Comparison of ENCODE assay signal across 8 cellular contexts in genomic region chr7:5419523-5420107, GRCh38. TPM values are rescaled to one million over a fixed set of nuclear protein-coding genes. Genes with fewer than 3 reads are reported as not detected.
DNase-seq lines count a peak whose midpoint lies in the region; ATAC-seq, FAIRE-seq and TF ChIP-seq lines count a peak whose summit lies in the region.

No MANE protein-coding gene starts in this region.

- intact Hi-C loops in Caco-2 (cut with micrococcal nuclease; ENCODE audit: unreplicated experiment) (no loop called here), ovary (cut with DNase I) (no loop called here)

- no peaks in the 10 kb centered on the region for H3K9me3 Mint-ChIP-seq in Caco-2 (ENCODE audit: unreplicated experiment)

- peaks cover 2% of the 10 kb centered on the region; the same call in 1 of the 2 replicates for H3K36me3 ChIP-seq in Caco-2 (ENCODE audit: control insufficient read depth, insufficient read depth, low read length)
- H3K36me3 ChIP-seq in SJSA1, result peaks cover 22% of the 10 kb centered on the region
- H3K36me3 ChIP-seq in ovary, result no peaks in the 10 kb centered on the region

- 1% methylated on average over 39 to 44 of the region's 44 CpGs for WGBS in ovary, 3 donors

- TF ChIP-seq CTCF in Caco-2 (IDR thresholded peaks at IDR 0.05; ENCODE audit: insufficient read depth in 1 of 2, low read depth in 1 of 2, low read length in 1 of 2, severe bottlenecking in 1 of 2, unreplicated experiment in 1 of 2) (no peak), foreskin fibroblast (IDR thresholded peaks at IDR 0.05; ENCODE audit: low read depth, low read length) (no peak), ovary (IDR thresholded peaks at IDR 0.05) (no peak)

- H3K4me3 Mint-ChIP-seq in Caco-2 (ENCODE audit: unreplicated experiment), result peak overlapping the region; percentile 91

- peaks cover 29% of the 10 kb centered on the region for H3K4me1 ChIP-seq in Caco-2
- peaks cover 33% of the 10 kb centered on the region for H3K4me1 ChIP-seq in SJSA1 (replicated peaks)
- H3K4me1 ChIP-seq in ovary (ENCODE audit: insufficient read depth), result peaks cover 8% of the 10 kb centered on the region

- no peak for TF ChIP-seq EP300 in ovary (IDR thresholded peaks at IDR 0.05)

- peaks cover 88% of the 10 kb centered on the region for H3K36me3 Mint-ChIP-seq in Caco-2 (ENCODE audit: insufficient read depth, unreplicated experiment)

- CTCF ChIA-PET in Caco-2 (lab: Charles Lee), result no interaction called here

- no peaks in the 10 kb centered on the region for H3K27me3 Mint-ChIP-seq in Caco-2 (ENCODE audit: insufficient read depth, unreplicated experiment)

- peak overlapping the region; percentile 80 for H3K4me3 ChIP-seq in Caco-2 (ENCODE audit: low read depth, low read length)
- H3K4me3 ChIP-seq in SJSA1, result peak overlapping the region; percentile 92
- H3K4me3 ChIP-seq in foreskin fibroblast (ENCODE audit: low read depth in 1 of 2, low read length in 2 of 2), result peak overlapping the region; percentile 95 to 97
- peak overlapping the region; percentile 89 for H3K4me3 ChIP-seq in ovary

- H3K27ac Mint-ChIP-seq in Caco-2 (ENCODE audit: unreplicated experiment), result peak overlapping the region; percentile 88

- peaks cover 19% of the 10 kb centered on the region for H3K4me1 Mint-ChIP-seq in Caco-2 (ENCODE audit: low read depth, unreplicated experiment)

- no TSS peak for BruUV-seq in Caco-2 (replicated peaks; lab: Mats Ljungman, UMichigan)

- no peaks in the 10 kb centered on the region for H3K27me3 ChIP-seq in Caco-2 (replicated peaks; ENCODE audit: control insufficient read depth, insufficient read depth, low read length)
- no peaks in the 10 kb centered on the region for H3K27me3 ChIP-seq in SJSA1 (replicated peaks)
- H3K27me3 ChIP-seq in ovary, result no peaks in the 10 kb centered on the region

- ATAC-seq in GM19035 (IDR thresholded peaks at IDR 0.05; ENCODE audit: unreplicated experiment), result no peak

- H3K27ac ChIP-seq in SJSA1 (peak overlapping the region; percentile 52; the same call in 1 of the 2 replicates), ovary (peak overlapping the region; percentile 99)

- POLR2A ChIA-PET in Caco-2 (lab: Charles Lee), result no interaction called here

- H3K9me3 ChIP-seq in Caco-2 (no peaks in the 10 kb centered on the region), SJSA1 (replicated peaks) (no peaks in the 10 kb centered on the region; the same call in 1 of the 2 replicates), ovary (no peaks in the 10 kb centered on the region)

- TF ChIP-seq POLR2A in ovary (IDR thresholded peaks at IDR 0.05) (no peak), GM12892 (IDR thresholded peaks at IDR 0.05; ENCODE audit: low read depth, low read length) (no peak)

- DNase-seq in Caco-2 (no peak), SJSA1 (ENCODE audit: low read depth in 1 of 2, low spot score in 2 of 2) (no peak), foreskin fibroblast (peak in 1 of 2 donors; percentile 38), ovary (peak in 4 of 5 donors; percentile 31 to 60 (median 51)), cortex of kidney (lab: John Stamatoyannopoulos, UW) (no peak), GM12892 (ENCODE audit: insufficient read length) (no peak), DMS53 (lab: John Stamatoyannopoulos, UW) (no peak)

- no peak for FAIRE-seq in GM12892 (lab: Jason Lieb, UNC)

RNA-seq across cellular contexts. Expression of gene TNRC18, which starts 4.0 kb away (rescaled TPM):
- total RNA-seq in Caco-2 (2022) (73.7 and 75.6 TPM in 2 replicates), ovary (100 to 1,000 TPM in 4 of 7 donors, 10 to 100 TPM in 3; 48.6 to 153 (median 105) TPM)
- 19.8 and 28.4 TPM in 2 replicates for total RNA-seq in SJSA1 (2014; rRNA removed; shearing (Covaris generic))
- polyA plus RNA-seq in ovary, result 10 to 100 TPM; 60.4 to 69.8 TPM
- 8.6 TPM for polyA plus RNA-seq in GM12892 (2012; ENCODE audit: missing spikeins)

Comparison
In these comparisons a context has a peak if more than half of its experiments do, and no peak if none do; other contexts are left out.
1. DNase-seq: peak in ovary (4 of 5); none in Caco-2 (0 of 2), SJSA1 (0 of 2), cortex of kidney (single experiment), GM12892 (single experiment) and DMS53 (single experiment).
2. Peak in every context shown above with its lines, with median percentiles within 50 percentile points of each other: H3K4me3 ChIP-seq.